In genomic region chrX:5857232-5857631, GRCh38 we compare ENCODE assay signal across 20 cellular contexts.
A peak's percentile ranks its signal among the peaks of the same experiment; 100 is the strongest.
DNase-seq lines count a peak whose midpoint lies in the region; ATAC-seq, FAIRE-seq and TF ChIP-seq lines count a peak whose summit lies in the region.
"Had no signal": no experiment of that assay in that cellular context is flagged by ENCODE, and none has a peak within 500 bp of the region (broad histone marks: within the 10 kb centered on the region; RNA-seq: fewer than 3 reads in every experiment).

No MANE protein-coding gene starts in this region.

- intact Hi-C loops in mucosa of descending colon (cut with DNase I, micrococcal nuclease) = no loop called here

- no peak for TF ChIP-seq POLR2A in NB4 (IDR thresholded peaks at IDR 0.05; ENCODE audit: extremely low read depth, insufficient read length)

- H3K4me3 ChIP-seq in NB4 (ENCODE audit: low read depth, low read length) = no peak overlapping the region
- H3K4me3 ChIP-seq in SJCRH30 = peak overlapping the region; percentile 47
- no peak overlapping the region for H3K4me3 ChIP-seq in mucosa of descending colon
- H3K4me3 ChIP-seq: BLaER1 treated with 17β-estradiol and CSF1 and Interleukin-3, amounts not matched to agents 10 nM and 100 nM had no signal

- no peaks in the 10 kb centered on the region for H3K36me3 ChIP-seq in SJCRH30
- no peaks in the 10 kb centered on the region for H3K36me3 ChIP-seq in mucosa of descending colon (ENCODE audit: low read depth)
- H3K36me3 ChIP-seq: BLaER1 treated with 17β-estradiol and CSF1 and Interleukin-3, amounts not matched to agents 10 nM and 100 nM had no signal

- TF ChIP-seq CTCF in NB4 (IDR thresholded peaks at IDR 0.05; ENCODE audit: low read depth, low read length) (no peak), mucosa of descending colon (IDR thresholded peaks at IDR 0.05) (no peak)

- ATAC-seq in HG03280 (IDR thresholded peaks at IDR 0.05; ENCODE audit: unreplicated experiment) (no peak), mucosa of descending colon (no peak)

- DNase-seq in GM19239 (ENCODE audit: insufficient read length, low spot score) (no peak), NB4 (ENCODE audit: low read depth) (peak; percentile 3), SJCRH30 (peak in 1 of 2 experiments; percentile 34), medulla oblongata (ENCODE audit: extremely low spot score) (peak; percentile 7), mucosa of descending colon (no peak), NCI-H82 treated with DMSO at 0.1 percent for 48 hours (lab: John Stamatoyannopoulos, UW; ENCODE audit: unreplicated experiment) (no peak)
- DNase-seq in stimulated activated naive CD4-positive, alpha-beta T cell (lab: John Stamatoyannopoulos, UW) = no peak
- DNase-seq: DND-41, GDM1, H7, NCI-H1436, NCI-H2029, NCI-H2171, NCI-H446, SHP77 treated with DMSO at 0.1 percent for 48 hours, SW 1271 had no signal

- peak overlapping the region; percentile 56 for H3K27ac ChIP-seq in SJCRH30
- H3K27ac ChIP-seq: BLaER1 treated with 17β-estradiol and CSF1 and Interleukin-3, amounts not matched to agents 10 nM and 100 nM had no signal

- FAIRE-seq in GM19239 (lab: Jason Lieb, UNC) = peak; percentile 39
- FAIRE-seq: A204.1, GM12892 had no signal

- H3K9me3 ChIP-seq in SJCRH30 (replicated peaks) = no peaks in the 10 kb centered on the region
- H3K9me3 ChIP-seq in mucosa of descending colon = no peaks in the 10 kb centered on the region
- H3K9me3 ChIP-seq: BLaER1 treated with 17β-estradiol and CSF1 and Interleukin-3, amounts not matched to agents 10 nM and 100 nM had no signal

- no peaks in the 10 kb centered on the region for H3K27me3 ChIP-seq in SJCRH30
- H3K27me3 ChIP-seq: BLaER1 treated with 17β-estradiol and CSF1 and Interleukin-3, amounts not matched to agents 10 nM and 100 nM had no signal

- H3K4me1 ChIP-seq in SJCRH30 (peaks cover 23% of the 10 kb centered on the region), mucosa of descending colon (ENCODE audit: low read depth) (no peaks in the 10 kb centered on the region)

Comparison
In these comparisons a context has a peak if more than half of its experiments do, and no peak if none do; other contexts are left out.
1. DNase-seq: peak in NB4 (single experiment) and medulla oblongata (single experiment); none in GM19239 (single experiment), stimulated activated naive CD4-positive, alpha-beta T cell (0 of 6), mucosa of descending colon (0 of 3) and NCI-H82 treated with DMSO at 0.1 percent for 48 hours (single experiment).